In genomic region chr16:54930034-54930938, GRCh38 we compare ENCODE assay signal across 8 cellular contexts. TPM values are rescaled to one million over a fixed set of nuclear protein-coding genes. Genes with fewer than 3 reads are reported as not detected.
DNase-seq lines count a peak whose midpoint lies in the region; TF ChIP-seq lines count a peak whose summit lies in the region.

Gene IRX5 (plus strand): TSS chr16:54930865. CDS start chr16:54931199, 334 bp downstream.

- DNase-seq in ACHN (peak; percentile 97), GM13977 (ENCODE audit: low spot score) (peak; percentile 51), NCI-H1436 treated with DMSO at 0.1 percent for 48 hours (lab: John Stamatoyannopoulos, UW) (peak; percentile 69), SKM-1 (lab: John Stamatoyannopoulos, UW; ENCODE audit: unreplicated experiment) (peak; percentile 90), chondrocyte (ENCODE audit: low spot score) (peak; percentile 97), kidney epithelial cell (ENCODE audit: low read depth) (peak; percentile 66), smooth muscle cell (lab: John Stamatoyannopoulos, UW; ENCODE audit: unreplicated experiment) (peak; percentile 66)
- DNase-seq in NK-92 treated with Interleukin-12 subunit alpha and Interleukin-12 subunit beta, amount 100 ng/mL, for 24 hours (lab: John Stamatoyannopoulos, UW): no peak

- H3K4me3 ChIP-seq in kidney epithelial cell (ENCODE audit: low read depth, low read length) (peak within 1 kb of the TSS; percentile 62), smooth muscle cell (peak within 1 kb of the TSS; percentile 58)

- H3K36me3 ChIP-seq in kidney epithelial cell (ENCODE audit: control insufficient read depth, insufficient read depth, low read length) (no peaks in the 10 kb centered on the region), smooth muscle cell (ENCODE audit: low read depth) (no peaks in the 10 kb centered on the region)

- no peaks in the 10 kb centered on the region for H3K9me3 ChIP-seq in smooth muscle cell (replicated peaks; ENCODE audit: low read depth)

- H3K4me3 Mint-ChIP-seq in chondrocyte (ENCODE audit: unreplicated experiment): peak within 1 kb of the TSS; percentile 87

- peak within 1 kb of the TSS; percentile 79 for H3K9ac ChIP-seq in smooth muscle cell (ENCODE audit: low read depth)

- H3F3A ChIP-seq in smooth muscle cell (ENCODE audit: low read depth): no peaks in the 10 kb centered on the region

- under 1% methylated on average over 50 of the region's 71 CpGs for WGBS in smooth muscle cell (ENCODE audit: low lambda C conversion rate)

- H3K27me3 ChIP-seq in kidney epithelial cell (ENCODE audit: control insufficient read depth, insufficient read depth, low read length) (peaks cover 33% of the 10 kb centered on the region), smooth muscle cell (ENCODE audit: low read depth) (peaks cover 44% of the 10 kb centered on the region)

- peaks cover 37% of the 10 kb centered on the region for H3K4me1 ChIP-seq in smooth muscle cell (ENCODE audit: low read depth)

- in situ Hi-C loops in ACHN (cut with HindIII; ENCODE audit: low pct_ligation_motif_present, low pct_unique_long_range_greater_than_20kb, low sequenced_read_pairs): no loop called here
- in situ Hi-C loops in GM13977 (cut with MboI; ENCODE audit: low pct_unique_long_range_greater_than_20kb, low sequenced_read_pairs, unreplicated experiment): loop anchor here (25.0 kb wide), 1 partner anchor 643 kb away; the partner anchor contains the start of gene IRX3

- peaks cover 55% of the 10 kb centered on the region for H4K20me1 ChIP-seq in smooth muscle cell (ENCODE audit: low read depth)

- peaks cover 8% of the 10 kb centered on the region for H3K79me2 ChIP-seq in smooth muscle cell (ENCODE audit: low read depth)

- peak within 1 kb of the TSS; percentile 94 for H3K4me2 ChIP-seq in smooth muscle cell

- no peak for TF ChIP-seq CTCF in GM13977 (IDR thresholded peaks at IDR 0.05; ENCODE audit: extremely low read depth, insufficient read depth, missing control alignments)
- no peak for TF ChIP-seq CTCF in chondrocyte (IDR thresholded peaks at IDR 0.05)
- no peak for TF ChIP-seq CTCF in kidney epithelial cell (IDR thresholded peaks at IDR 0.05; ENCODE audit: insufficient read depth, low read length, poor library complexity, severe bottlenecking)
- TF ChIP-seq CTCF in smooth muscle cell (IDR thresholded peaks at IDR 0.05; ENCODE audit: borderline replicate concordance, insufficient read depth, poor library complexity, severe bottlenecking): peak; percentile 11

- peak within 1 kb of the TSS; percentile 99 for H3K27ac Mint-ChIP-seq in chondrocyte (ENCODE audit: unreplicated experiment)

- H3K9me3 Mint-ChIP-seq in chondrocyte (ENCODE audit: low read depth): no peaks in the 10 kb centered on the region

- peak within 1 kb of the TSS; percentile 78 for H2AFZ ChIP-seq in smooth muscle cell (ENCODE audit: low read depth)

- H3K36me3 Mint-ChIP-seq in chondrocyte (ENCODE audit: low read depth): peaks cover 7% of the 10 kb centered on the region

- H3K4me1 Mint-ChIP-seq in chondrocyte (ENCODE audit: low read depth): peaks cover 43% of the 10 kb centered on the region

- peak within 1 kb of the TSS; percentile 83 for H3K27ac ChIP-seq in smooth muscle cell (ENCODE audit: low read depth)

- peaks cover 25% of the 10 kb centered on the region for H3K27me3 Mint-ChIP-seq in chondrocyte (ENCODE audit: low read depth)

RNA-seq across cellular contexts. Expression of gene IRX5, which starts in this region (rescaled TPM):
- 1.0 to 2.5 TPM (median 1.5 TPM) in 3 replicates for total RNA-seq in chondrocyte
- total RNA-seq in kidney epithelial cell: 1.6 and 2.0 TPM in 2 replicates
- 2.3 and 2.7 TPM in 2 replicates for total RNA-seq in smooth muscle cell
- 1.5 TPM in 1 of 2 replicates, not detected in the other for polyA plus RNA-seq in smooth muscle cell
